22 cellular contexts compared by ENCODE assay signal in the genomic region with DNA sequence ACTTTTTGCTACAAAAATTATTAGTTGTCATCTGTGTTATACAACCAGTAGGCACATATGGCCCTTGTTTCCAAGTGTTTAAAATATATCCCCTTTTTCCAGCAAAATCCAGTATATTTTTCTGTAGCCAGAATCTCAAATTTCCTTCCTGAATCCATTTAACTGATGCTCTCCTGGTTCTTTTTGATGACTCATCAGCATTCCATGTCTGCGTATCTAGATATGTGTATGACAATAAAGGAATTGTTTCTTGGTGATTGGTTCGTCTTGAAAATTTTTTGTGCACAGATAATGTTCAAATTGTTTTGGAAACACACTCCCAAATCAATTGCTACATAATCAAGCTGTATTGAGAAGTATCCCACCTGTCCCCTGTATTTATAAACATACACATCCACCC.
DNase-seq lines count a peak whose midpoint lies in the region; ATAC-seq and TF ChIP-seq lines count a peak whose summit lies in the region.
"Had no signal": no experiment of that assay in that cellular context is flagged by ENCODE, and none has a peak within 500 bp of the region (broad histone marks: within the 10 kb centered on the region; RNA-seq: fewer than 3 reads in every experiment).

No MANE protein-coding gene starts in this region.

- H3K4me1 Mint-ChIP-seq in CD4-positive, alpha-beta T cell (ENCODE audit: low read depth): peaks cover 61% of the 10 kb centered on the region
- peaks cover 39% of the 10 kb centered on the region for H3K4me1 Mint-ChIP-seq in activated B cell treated with CpG ODN at 0.5 μM for 24 hours
- H3K4me1 Mint-ChIP-seq: neural crest cell had no signal

- H3K27me3 ChIP-seq in CD4-positive, alpha-beta T cell (ENCODE audit: control insufficient read depth, insufficient read depth, low read length): no peaks in the 10 kb centered on the region
- H3K27me3 ChIP-seq: esophagus squamous epithelium, transverse colon had no signal

- CTCF ChIA-PET in CD4-positive, alpha-beta T cell (lab: Charles Lee): no interaction called here
- CTCF ChIA-PET in activated B cell treated with CpG ODN at 0.5 μM for 24 hours (lab: Charles Lee): no interaction called here

- H3K9me3 ChIP-seq in CD4-positive, alpha-beta T cell (ENCODE audit: control insufficient read depth, low read length): no peaks in the 10 kb centered on the region
- H3K9me3 ChIP-seq: esophagus squamous epithelium, transverse colon had no signal

- intact Hi-C loops in CD4-positive, alpha-beta T cell (cut with DNase I, micrococcal nuclease): loop anchor here in 1 of 2 experiments (5.0 to 10.0 kb wide), 3 partner anchors 96 to 186 kb away; a partner anchor contains a TSS
- intact Hi-C loops in activated B cell treated with CpG ODN at 0.5 μM for 24 hours (cut with micrococcal nuclease): no loop called here

- ATAC-seq in CD4-positive, alpha-beta T cell (ENCODE audit: poor library complexity): no peak
- ATAC-seq in activated B cell treated with CpG ODN at 0.5 μM for 24 hours (ENCODE audit: low read depth): no peak
- ATAC-seq: activated CD4-positive, alpha-beta T cell treated with anti-CD3 and anti-CD28 coated beads for 36 hours; stimulated activated naive CD8-positive, alpha-beta T cell treated with anti-CD3 and anti-CD28 coated beads, Interleukin-15, amount 100 ng/mL, for 72 hours had no signal

- peak overlapping the region; percentile 87 for H3K27ac Mint-ChIP-seq in CD4-positive, alpha-beta T cell
- H3K27ac Mint-ChIP-seq in activated B cell treated with CpG ODN at 0.5 μM for 24 hours: peak overlapping the region; percentile 41

- no peak for TF ChIP-seq CTCF in CD4-positive, alpha-beta T cell (IDR thresholded peaks at IDR 0.05)
- TF ChIP-seq CTCF in activated B cell treated with CpG ODN at 0.5 μM for 24 hours (IDR thresholded peaks at IDR 0.05): no peak

- POLR2A ChIA-PET in CD4-positive, alpha-beta T cell (lab: Charles Lee): interaction anchor here (0.8 to 3.8 kb wide), 7 partner anchors 10 to 160 kb away, joined by 4 to 14 read pairs (median 8); no protein-coding TSS in a partner anchor
- POLR2A ChIA-PET in activated B cell treated with CpG ODN at 0.5 μM for 24 hours (lab: Charles Lee): interaction anchor here (0.5 kb wide), 1 partner anchor 75 kb away, joined by 3 read pairs; no protein-coding TSS in a partner anchor

- peak overlapping the region; percentile 42 for H3K4me3 Mint-ChIP-seq in CD4-positive, alpha-beta T cell
- no peak overlapping the region for H3K4me3 Mint-ChIP-seq in activated B cell treated with CpG ODN at 0.5 μM for 24 hours
- H3K4me3 Mint-ChIP-seq: activated CD4-positive, alpha-beta T cell treated with anti-CD3 and anti-CD28 coated beads for 36 hours; neural crest cell had no signal

- H3K27me3 Mint-ChIP-seq in CD4-positive, alpha-beta T cell: no peaks in the 10 kb centered on the region
- no peaks in the 10 kb centered on the region for H3K27me3 Mint-ChIP-seq in activated B cell treated with CpG ODN at 0.5 μM for 24 hours
- H3K27me3 Mint-ChIP-seq: activated CD4-positive, alpha-beta T cell treated with anti-CD3 and anti-CD28 coated beads for 36 hours; stimulated activated naive CD8-positive, alpha-beta T cell treated with anti-CD3 and anti-CD28 coated beads, Interleukin-15, amount 100 ng/mL, for 72 hours had no signal

- peak; percentile 12 for DNase-seq in DMS53 (lab: John Stamatoyannopoulos, UW)
- DNase-seq in DMS53 treated with DMSO at 0.1 percent for 48 hours (lab: John Stamatoyannopoulos, UW; ENCODE audit: unreplicated experiment): no peak
- DNase-seq in CD4-positive, alpha-beta T cell: no peak
- DNase-seq in activated B cell treated with CpG ODN at 0.5 μM for 24 hours: no peak
- peak; percentile 0 for DNase-seq in kidney glomerular epithelial cell (lab: John Stamatoyannopoulos, UW)
- no peak for DNase-seq in inferior parietal cortex (ENCODE audit: extremely low spot score)
- DNase-seq in GDM1 (lab: John Stamatoyannopoulos, UW): no peak
- no peak for DNase-seq in stimulated activated CD4-positive, alpha-beta T cell treated with anti-CD3 and anti-CD28 coated beads, Interleukin-4, amount 100 ng/mL, for 4 hours
- DNase-seq: activated CD4-positive, alpha-beta T cell treated with anti-CD3 and anti-CD28 coated beads for 36 hours; activated CD8-positive, alpha-beta memory T cell treated with anti-CD3 and anti-CD28 coated beads, Interleukin-2, amount 50 U/mL, for 4 hours; activated naive CD4-positive, alpha-beta T cell; effector memory CD4-positive, alpha-beta T cell; esophagus squamous epithelium; glutamatergic neuron; MM.1S; NCI-H1436 treated with DMSO at 0.1 percent for 48 hours; NCI-H526; stimulated activated CD4-positive, alpha-beta T cell treated with anti-CD3 and anti-CD28 coated beads, Interleukin-1b, Interleukin-23, amount 100 ng/mL, for 48 hours; stimulated activated naive CD8-positive, alpha-beta T cell treated with anti-CD3 and anti-CD28 coated beads, Interleukin-15, amount 100 ng/mL, for 72 hours; transverse colon had no signal

- no peak overlapping the region for H3K27ac ChIP-seq in CD4-positive, alpha-beta T cell (ENCODE audit: low read depth, low read length)
- H3K27ac ChIP-seq: 22Rv1, esophagus squamous epithelium, transverse colon had no signal

- H3K36me3 Mint-ChIP-seq in CD4-positive, alpha-beta T cell (ENCODE audit: low read depth): no peaks in the 10 kb centered on the region
- H3K36me3 Mint-ChIP-seq in activated B cell treated with CpG ODN at 0.5 μM for 24 hours (ENCODE audit: low read depth): no peaks in the 10 kb centered on the region

- no peaks in the 10 kb centered on the region for H3K9me3 Mint-ChIP-seq in CD4-positive, alpha-beta T cell
- no peaks in the 10 kb centered on the region for H3K9me3 Mint-ChIP-seq in activated B cell treated with CpG ODN at 0.5 μM for 24 hours
- H3K9me3 Mint-ChIP-seq: stimulated activated naive CD8-positive, alpha-beta T cell treated with anti-CD3 and anti-CD28 coated beads, Interleukin-15, amount 100 ng/mL, for 72 hours had no signal

Comparison
In these comparisons a context has a peak if more than half of its experiments do, and no peak if none do; other contexts are left out.
1. DNase-seq: peak in DMS53 (single experiment) and kidney glomerular epithelial cell (single experiment); none in DMS53 treated with DMSO at 0.1 percent for 48 hours (single experiment), CD4-positive, alpha-beta T cell (0 of 10), activated B cell treated with CpG ODN at 0.5 μM for 24 hours (single experiment), inferior parietal cortex (single experiment), GDM1 (single experiment) and stimulated activated CD4-positive, alpha-beta T cell treated with anti-CD3 and anti-CD28 coated beads, Interleukin-4, amount 100 ng/mL, for 4 hours (0 of 2).